1 cellular context compared by ENCODE assay signal in the genomic region with DNA sequence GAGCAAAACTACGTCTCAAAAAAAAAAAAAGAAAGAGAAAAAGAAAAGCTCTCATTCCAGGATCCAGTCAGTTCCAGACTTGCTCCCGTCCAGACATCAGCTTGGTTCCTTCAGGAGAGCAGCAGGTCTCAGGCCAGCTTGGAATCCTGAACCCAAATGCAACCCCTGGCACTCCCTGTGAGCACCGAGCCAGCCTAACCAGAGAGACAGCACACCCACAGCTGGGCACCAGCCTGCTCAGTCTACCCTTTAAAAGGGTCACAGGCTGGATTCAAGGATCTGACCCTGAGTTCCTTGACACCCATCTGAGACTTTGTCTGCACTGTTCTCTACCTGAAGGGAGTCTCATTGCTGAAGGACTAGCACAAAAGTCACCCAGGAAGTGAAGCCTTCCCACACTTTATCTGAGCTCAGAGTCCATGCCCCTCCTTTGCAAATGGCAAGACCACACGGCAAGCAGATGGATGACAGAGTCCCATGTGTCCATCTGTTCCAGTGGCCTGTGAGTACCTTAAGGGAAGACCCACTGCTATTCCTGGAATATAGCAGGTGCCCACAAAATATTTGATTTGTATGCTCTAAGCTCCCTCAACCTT.
TF ChIP-seq lines count a peak whose summit lies in the region.

No MANE protein-coding gene starts in this region.

TF ChIP-seq in WTC11, 78 proteins besides CTCF, POLR2A, EP300 and RAD21 (continued from another document):
- TF ChIP-seq, protein P1, sequence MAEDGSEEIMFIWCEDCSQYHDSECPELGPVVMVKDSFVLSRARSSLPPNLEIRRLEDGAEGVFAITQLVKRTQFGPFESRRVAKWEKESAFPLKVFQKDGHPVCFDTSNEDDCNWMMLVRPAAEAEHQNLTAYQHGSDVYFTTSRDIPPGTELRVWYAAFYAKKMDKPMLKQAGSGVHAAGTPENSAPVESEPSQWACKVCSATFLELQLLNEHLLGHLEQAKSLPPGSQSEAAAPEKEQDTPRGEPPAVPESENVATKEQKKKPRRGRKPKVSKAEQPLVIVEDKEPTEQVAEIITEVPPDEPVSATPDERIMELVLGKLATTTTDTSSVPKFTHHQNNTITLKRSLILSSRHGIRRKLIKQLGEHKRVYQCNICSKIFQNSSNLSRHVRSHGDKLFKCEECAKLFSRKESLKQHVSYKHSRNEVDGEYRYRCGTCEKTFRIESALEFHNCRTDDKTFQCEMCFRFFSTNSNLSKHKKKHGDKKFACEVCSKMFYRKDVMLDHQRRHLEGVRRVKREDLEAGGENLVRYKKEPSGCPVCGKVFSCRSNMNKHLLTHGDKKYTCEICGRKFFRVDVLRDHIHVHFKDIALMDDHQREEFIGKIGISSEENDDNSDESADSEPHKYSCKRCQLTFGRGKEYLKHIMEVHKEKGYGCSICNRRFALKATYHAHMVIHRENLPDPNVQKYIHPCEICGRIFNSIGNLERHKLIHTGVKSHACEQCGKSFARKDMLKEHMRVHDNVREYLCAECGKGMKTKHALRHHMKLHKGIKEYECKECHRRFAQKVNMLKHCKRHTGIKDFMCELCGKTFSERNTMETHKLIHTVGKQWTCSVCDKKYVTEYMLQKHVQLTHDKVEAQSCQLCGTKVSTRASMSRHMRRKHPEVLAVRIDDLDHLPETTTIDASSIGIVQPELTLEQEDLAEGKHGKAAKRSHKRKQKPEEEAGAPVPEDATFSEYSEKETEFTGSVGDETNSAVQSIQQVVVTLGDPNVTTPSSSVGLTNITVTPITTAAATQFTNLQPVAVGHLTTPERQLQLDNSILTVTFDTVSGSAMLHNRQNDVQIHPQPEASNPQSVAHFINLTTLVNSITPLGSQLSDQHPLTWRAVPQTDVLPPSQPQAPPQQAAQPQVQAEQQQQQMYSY (CRISPR knock-in tag; IDR thresholded peaks at IDR 0.05), result no peak
- no peak for TF ChIP-seq NR3C1 (CRISPR knock-in tag; conservative IDR thresholded peaks at IDR 0.05; ENCODE audit: low read depth)
- TF ChIP-seq, protein P2, sequence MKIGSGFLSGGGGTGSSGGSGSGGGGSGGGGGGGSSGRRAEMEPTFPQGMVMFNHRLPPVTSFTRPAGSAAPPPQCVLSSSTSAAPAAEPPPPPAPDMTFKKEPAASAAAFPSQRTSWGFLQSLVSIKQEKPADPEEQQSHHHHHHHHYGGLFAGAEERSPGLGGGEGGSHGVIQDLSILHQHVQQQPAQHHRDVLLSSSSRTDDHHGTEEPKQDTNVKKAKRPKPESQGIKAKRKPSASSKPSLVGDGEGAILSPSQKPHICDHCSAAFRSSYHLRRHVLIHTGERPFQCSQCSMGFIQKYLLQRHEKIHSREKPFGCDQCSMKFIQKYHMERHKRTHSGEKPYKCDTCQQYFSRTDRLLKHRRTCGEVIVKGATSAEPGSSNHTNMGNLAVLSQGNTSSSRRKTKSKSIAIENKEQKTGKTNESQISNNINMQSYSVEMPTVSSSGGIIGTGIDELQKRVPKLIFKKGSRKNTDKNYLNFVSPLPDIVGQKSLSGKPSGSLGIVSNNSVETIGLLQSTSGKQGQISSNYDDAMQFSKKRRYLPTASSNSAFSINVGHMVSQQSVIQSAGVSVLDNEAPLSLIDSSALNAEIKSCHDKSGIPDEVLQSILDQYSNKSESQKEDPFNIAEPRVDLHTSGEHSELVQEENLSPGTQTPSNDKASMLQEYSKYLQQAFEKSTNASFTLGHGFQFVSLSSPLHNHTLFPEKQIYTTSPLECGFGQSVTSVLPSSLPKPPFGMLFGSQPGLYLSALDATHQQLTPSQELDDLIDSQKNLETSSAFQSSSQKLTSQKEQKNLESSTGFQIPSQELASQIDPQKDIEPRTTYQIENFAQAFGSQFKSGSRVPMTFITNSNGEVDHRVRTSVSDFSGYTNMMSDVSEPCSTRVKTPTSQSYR (CRISPR knock-in tag; IDR thresholded peaks at IDR 0.05), result no peak
- TF ChIP-seq, protein P3, sequence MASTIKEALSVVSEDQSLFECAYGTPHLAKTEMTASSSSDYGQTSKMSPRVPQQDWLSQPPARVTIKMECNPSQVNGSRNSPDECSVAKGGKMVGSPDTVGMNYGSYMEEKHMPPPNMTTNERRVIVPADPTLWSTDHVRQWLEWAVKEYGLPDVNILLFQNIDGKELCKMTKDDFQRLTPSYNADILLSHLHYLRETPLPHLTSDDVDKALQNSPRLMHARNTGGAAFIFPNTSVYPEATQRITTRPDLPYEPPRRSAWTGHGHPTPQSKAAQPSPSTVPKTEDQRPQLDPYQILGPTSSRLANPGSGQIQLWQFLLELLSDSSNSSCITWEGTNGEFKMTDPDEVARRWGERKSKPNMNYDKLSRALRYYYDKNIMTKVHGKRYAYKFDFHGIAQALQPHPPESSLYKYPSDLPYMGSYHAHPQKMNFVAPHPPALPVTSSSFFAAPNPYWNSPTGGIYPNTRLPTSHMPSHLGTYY (CRISPR knock-in tag; IDR thresholded peaks at IDR 0.05), result no peak
